Comparison of ENCODE assay signal across 8 cellular contexts in the genomic region with DNA sequence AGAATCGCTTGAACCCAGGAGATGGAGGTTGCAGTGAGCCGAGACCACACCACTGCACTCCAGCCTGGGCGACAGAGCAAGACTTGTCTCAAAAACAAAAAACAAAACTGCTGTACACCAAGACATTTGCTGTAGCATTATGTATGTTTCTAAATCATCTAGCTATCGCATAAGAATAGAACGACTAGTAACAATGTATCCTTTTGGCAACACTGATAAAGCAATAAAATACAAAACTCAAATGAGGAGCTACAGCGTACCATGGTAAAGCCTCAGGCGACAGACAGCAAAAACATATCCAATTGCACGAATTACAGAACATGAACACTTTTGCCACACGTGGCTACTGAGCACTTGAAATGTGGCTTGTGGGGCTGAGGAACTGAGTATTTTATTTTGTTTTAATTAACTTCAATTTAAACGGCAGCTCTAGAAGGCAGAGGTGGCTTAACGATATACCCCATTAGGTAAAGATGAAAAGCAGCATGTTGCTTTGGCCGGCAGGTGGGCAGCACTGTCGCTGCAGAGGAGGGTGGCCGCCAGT. TPM values are rescaled to one million over a fixed set of nuclear protein-coding genes. Genes with fewer than 3 reads are reported as not detected.
DNase-seq lines count a peak whose midpoint lies in the region; ATAC-seq, FAIRE-seq and TF ChIP-seq lines count a peak whose summit lies in the region.

No MANE protein-coding gene starts in this region.

- H3K4me3 Mint-ChIP-seq in nephron, result peak overlapping the region; percentile 97 to 100 (median 99)

- H3K27me3 Mint-ChIP-seq in nephron (ENCODE audit: low read depth), result no peaks in the 10 kb centered on the region

- H3K9me2 ChIP-seq in Karpas-422 (replicated peaks; ENCODE audit: insufficient read depth, low read length), result no peaks in the 10 kb centered on the region

- H3K27ac ChIP-seq in BLaER1 treated with 17β-estradiol and CSF1 and Interleukin-3, amounts not matched to agents 10 nM and 100 nM, result no peak overlapping the region; a peak in 1 of 22 replicates
- no peak overlapping the region for H3K27ac ChIP-seq in Karpas-422 (ENCODE audit: low read length)

- no peak for TF ChIP-seq CTCF in bronchial epithelial cell (IDR thresholded peaks at IDR 0.05; ENCODE audit: insufficient read depth, low read length, severe bottlenecking)
- no peak for TF ChIP-seq CTCF in nephron (IDR thresholded peaks at IDR 0.05; ENCODE audit: unreplicated experiment in 3 of 3)
- no peak for TF ChIP-seq CTCF in omental fat pad (IDR thresholded peaks at IDR 0.05)

- peak overlapping the region; percentile 91 to 100 (median 97) for H3K4me2 ChIP-seq in BLaER1 treated with 17β-estradiol and CSF1 and Interleukin-3, amounts not matched to agents 10 nM and 100 nM
- H3K4me2 ChIP-seq in Karpas-422 (ENCODE audit: low read depth, low read length, poor library complexity, severe bottlenecking), result peak overlapping the region; percentile 62

- H3K9me3 ChIP-seq in BLaER1 treated with 17β-estradiol and CSF1 and Interleukin-3, amounts not matched to agents 10 nM and 100 nM (replicated peaks in 1 of 11), result no peaks in the 10 kb centered on the region
- no peaks in the 10 kb centered on the region for H3K9me3 ChIP-seq in Karpas-422 (ENCODE audit: low read length)

- no peaks in the 10 kb centered on the region for H3K36me3 Mint-ChIP-seq in nephron (ENCODE audit: low read depth)

- H3K27ac Mint-ChIP-seq in nephron, result peak overlapping the region; percentile 49 to 81 (median 66)

- no peaks in the 10 kb centered on the region for H3K27me3 ChIP-seq in BLaER1 treated with 17β-estradiol and CSF1 and Interleukin-3, amounts not matched to agents 10 nM and 100 nM
- H3K27me3 ChIP-seq in Karpas-422 (ENCODE audit: low read length), result no peaks in the 10 kb centered on the region
- H3K27me3 ChIP-seq in bronchial epithelial cell (ENCODE audit: control insufficient read depth, insufficient read depth, low read length), result no peaks in the 10 kb centered on the region

- H3K9ac ChIP-seq in BLaER1 treated with 17β-estradiol and CSF1 and Interleukin-3, amounts not matched to agents 10 nM and 100 nM, result peak overlapping the region; percentile 83 to 95 (median 89)
- H3K9ac ChIP-seq in Karpas-422 (ENCODE audit: low read length), result peak overlapping the region; percentile 43

- H3K4me3 ChIP-seq in BLaER1 treated with 17β-estradiol and CSF1 and Interleukin-3, amounts not matched to agents 10 nM and 100 nM, result peak overlapping the region; percentile 79 to 95 (median 90)
- H3K4me3 ChIP-seq in Karpas-422 (ENCODE audit: low read length) (peak overlapping the region; percentile 71), bronchial epithelial cell (ENCODE audit: low read depth, low read length) (peak overlapping the region; percentile 93)

- no peak for FAIRE-seq in bronchial epithelial cell (lab: Jason Lieb, UNC)

- ATAC-seq in omental fat pad (ENCODE audit: low FRiP score), result no peak

- H3K9me3 Mint-ChIP-seq in nephron, result no peaks in the 10 kb centered on the region

- no peak for DNase-seq in Karpas-422
- no peak for DNase-seq in bronchial epithelial cell (ENCODE audit: low read depth)
- DNase-seq in dermis blood vessel endothelial cell, result no peak
- no peak for DNase-seq in EL
- no peak for DNase-seq in omental fat pad (ENCODE audit: low spot score)
- no peak for DNase-seq in T1000 (lab: John Stamatoyannopoulos, UW)

- H4K20me1 ChIP-seq in BLaER1 treated with 17β-estradiol and CSF1 and Interleukin-3, amounts not matched to agents 10 nM and 100 nM, result peaks cover 24 to 90% (median 78%) of the 10 kb centered on the region in 11 experiments; a peak in 21 of 22 replicates
- peaks cover 23% of the 10 kb centered on the region; the same call in 1 of the 2 replicates for H4K20me1 ChIP-seq in Karpas-422 (ENCODE audit: insufficient read depth, low read depth, low read length)

- H2AFZ ChIP-seq in Karpas-422 (ENCODE audit: low read length), result no peak overlapping the region

- peaks cover 75% of the 10 kb centered on the region for H3K79me2 ChIP-seq in Karpas-422 (ENCODE audit: low read length)

- H3K4me1 Mint-ChIP-seq in nephron, result peaks cover 24% of the 10 kb centered on the region

- H3K4me1 ChIP-seq in BLaER1 treated with 17β-estradiol and CSF1 and Interleukin-3, amounts not matched to agents 10 nM and 100 nM, result peaks cover 50 to 81% (median 73%) of the 10 kb centered on the region in 10 experiments
- peaks cover 49% of the 10 kb centered on the region for H3K4me1 ChIP-seq in Karpas-422 (ENCODE audit: low read length)

- H3K36me3 ChIP-seq in BLaER1 treated with 17β-estradiol and CSF1 and Interleukin-3, amounts not matched to agents 10 nM and 100 nM, result peaks cover 20 to 42% (median 38%) of the 10 kb centered on the region in 11 experiments
- peaks cover 14% of the 10 kb centered on the region; the same call in 1 of the 2 replicates for H3K36me3 ChIP-seq in Karpas-422 (ENCODE audit: insufficient read depth, low read length)
- H3K36me3 ChIP-seq in bronchial epithelial cell (ENCODE audit: control insufficient read depth, insufficient read depth, low read length), result peaks cover 18% of the 10 kb centered on the region

RNA-seq across cellular contexts. Expression of a gene that starts 2.3 kb away (rescaled TPM):
- total RNA-seq in Karpas-422 (2014; rRNA removed; shearing (Covaris generic); ENCODE audit: low replicate concordance), result 16.9 and 32.5 TPM in 2 replicates
- total RNA-seq in bronchial epithelial cell, result 18.2 TPM in 2 replicates
- 28.5 and 38.1 TPM in 2 replicates for total RNA-seq in dermis blood vessel endothelial cell
- total RNA-seq in omental fat pad, result 10 to 100 TPM; 32.7 to 52.2 (median 33.5) TPM

RNA-seq across cellular contexts. Expression of a gene that starts 8.6 kb away (rescaled TPM):
- 42.3 and 89.8 TPM in 2 replicates for total RNA-seq in Karpas-422 (2014; rRNA removed; shearing (Covaris generic); ENCODE audit: low replicate concordance)
- total RNA-seq in bronchial epithelial cell, result 9.7 and 13.8 TPM in 2 replicates
- total RNA-seq in dermis blood vessel endothelial cell, result 35.2 and 39.5 TPM in 2 replicates
- 10 to 100 TPM; 18.4 to 53.8 (median 23.6) TPM for total RNA-seq in omental fat pad

RNA-seq across cellular contexts. Expression of a gene that starts 19.0 kb away (rescaled TPM):
- 45.4 and 110 TPM in 2 replicates for total RNA-seq in Karpas-422 (2014; rRNA removed; shearing (Covaris generic); ENCODE audit: low replicate concordance)
- total RNA-seq in bronchial epithelial cell (12.4 and 14.1 TPM in 2 replicates), dermis blood vessel endothelial cell (73.4 and 118 TPM in 2 replicates), omental fat pad (10 to 100 TPM in 3 of 4 donors, 1 to 10 TPM in 1; 7.9 to 31.1 (median 17.8) TPM)

RNA-seq across cellular contexts. Expression of a gene that starts 27.7 kb away (rescaled TPM):
- 6.4 and 15.8 TPM in 2 replicates for total RNA-seq in Karpas-422 (2014; rRNA removed; shearing (Covaris generic); ENCODE audit: low replicate concordance)
- total RNA-seq in bronchial epithelial cell, result 3.4 and 9.0 TPM in 2 replicates
- total RNA-seq in dermis blood vessel endothelial cell, result 21.4 and 41.7 TPM in 2 replicates
- 10 to 100 TPM; 12.1 to 38.9 (median 20.4) TPM for total RNA-seq in omental fat pad

RNA-seq across cellular contexts. Expression of a gene that starts 41.7 kb away (rescaled TPM):
- 20.0 and 64.1 TPM in 2 replicates for total RNA-seq in Karpas-422 (2014; rRNA removed; shearing (Covaris generic); ENCODE audit: low replicate concordance)
- total RNA-seq in bronchial epithelial cell (20.8 and 25.7 TPM in 2 replicates), dermis blood vessel endothelial cell (32.8 and 47.0 TPM in 2 replicates), omental fat pad (10 to 100 TPM; 21.2 to 38.3 (median 31.9) TPM)
